In genomic region chr13:95106562-95106961, GRCh38 we compare ENCODE assay signal across 25 cellular contexts.
"Had no signal": no experiment of that assay in that cellular context is flagged by ENCODE, and none has a peak within 500 bp of the region (broad histone marks: within the 10 kb centered on the region; RNA-seq: fewer than 3 reads in every experiment).

No MANE protein-coding gene starts in this region.

- H3K9ac ChIP-seq: neural progenitor cell, parathyroid adenoma had no signal

- H3K4me3 Mint-ChIP-seq: activated CD8-positive, alpha-beta memory T cell treated with anti-CD3 and anti-CD28 coated beads, Interleukin-2, amount 10 ng/mL, durations not matched to agents 7 days and 5 days; activated CD8-positive, alpha-beta T cell treated with anti-CD3 and anti-CD28 coated beads, Interleukin-2, amount 10 ng/mL, durations not matched to agents 7 days and 5 days; activated T-cell treated with anti-CD3 and anti-CD28 coated beads, Interleukin-2, amount 50 U/mL, for 72 hours; natural killer cell; neural progenitor cell; WTC11 had no signal

- H3K4me1 Mint-ChIP-seq: natural killer cell, WTC11 had no signal

- H3K27ac Mint-ChIP-seq: activated CD8-positive, alpha-beta memory T cell treated with anti-CD3 and anti-CD28 coated beads, Interleukin-2, amount 10 ng/mL, durations not matched to agents 7 days and 5 days; activated CD8-positive, alpha-beta T cell treated with anti-CD3 and anti-CD28 coated beads, Interleukin-2, amount 10 ng/mL, durations not matched to agents 7 days and 5 days; activated naive CD4-positive, alpha-beta T cell treated with anti-CD3 and anti-CD28 coated beads, Interleukin-2, amount 50 U/mL, for 72 hours; activated T-cell treated with anti-CD3 and anti-CD28 coated beads, Interleukin-2, amount 50 U/mL, for 72 hours; natural killer cell; neural progenitor cell; WTC11 had no signal

- H3K79me2 ChIP-seq: parathyroid adenoma had no signal

- H3K4me2 ChIP-seq: neural progenitor cell had no signal

- H3K9me3 ChIP-seq: colonic mucosa, lower lobe of right lung, psoas muscle, tibial nerve had no signal

- H3K27me3 ChIP-seq: colonic mucosa, foreskin keratinocyte, left lung, neural progenitor cell, tibial nerve had no signal

- H3K4me1 ChIP-seq: colonic mucosa, foreskin keratinocyte, left lung, lower lobe of right lung, parathyroid adenoma, psoas muscle, tibial nerve had no signal

- H3K36me3 Mint-ChIP-seq: natural killer cell had no signal

- H2AFZ ChIP-seq: neural progenitor cell, parathyroid adenoma had no signal

- H3K4me3 ChIP-seq: colonic mucosa, left lung, lower lobe of right lung, neural progenitor cell, psoas muscle, tibial nerve had no signal

- H3K27me3 Mint-ChIP-seq: activated CD8-positive, alpha-beta memory T cell treated with anti-CD3 and anti-CD28 coated beads, Interleukin-2, amount 10 ng/mL, durations not matched to agents 7 days and 5 days had no signal

- H3K27ac ChIP-seq: colonic mucosa, foreskin keratinocyte, left lung, lower lobe of right lung, neural progenitor cell, parathyroid adenoma, psoas muscle, tibial nerve had no signal

- ATAC-seq: activated CD8-positive, alpha-beta memory T cell treated with anti-CD3 and anti-CD28 coated beads, Interleukin-2, amount 10 ng/mL, durations not matched to agents 7 days and 5 days; activated CD8-positive, alpha-beta T cell treated with anti-CD3 and anti-CD28 coated beads, Interleukin-2, amount 10 ng/mL, durations not matched to agents 7 days and 5 days; activated naive CD4-positive, alpha-beta T cell treated with anti-CD3 and anti-CD28 coated beads, Interleukin-2, amount 50 U/mL, for 72 hours; activated T-cell treated with anti-CD3 and anti-CD28 coated beads, Interleukin-2, amount 50 U/mL, for 72 hours; foreskin keratinocyte; left lung; lower lobe of right lung; natural killer cell; WTC11 had no signal

- H3K9me3 Mint-ChIP-seq: activated T-cell treated with anti-CD3 and anti-CD28 coated beads, Interleukin-2, amount 50 U/mL, for 72 hours had no signal

- DNase-seq: activated CD8-positive, alpha-beta memory T cell treated with anti-CD3 and anti-CD28 coated beads, Interleukin-2, amount 10 ng/mL, durations not matched to agents 7 days and 5 days; activated CD8-positive, alpha-beta T cell treated with anti-CD3 and anti-CD28 coated beads, Interleukin-2, amount 10 ng/mL, durations not matched to agents 7 days and 5 days; activated naive CD4-positive, alpha-beta T cell; activated T-cell treated with anti-CD3 and anti-CD28 coated beads for 4 hours; activated T-cell treated with anti-CD3 and anti-CD28 coated beads, Interleukin-2, amount 50 U/mL, for 72 hours; anterior cingulate cortex; colonic mucosa; effector CD8-positive, alpha-beta T cell; erythroblast; foreskin keratinocyte; left lung; lower lobe of right lung; mesenchymal stem cell; natural killer cell; occipital lobe; psoas muscle; stimulated activated CD4-positive, alpha-beta T cell treated with anti-CD3 and anti-CD28 coated beads, Interleukin-15, amount 100 ng/mL, for 24 hours; stimulated activated CD4-positive, alpha-beta T cell treated with anti-CD3 and anti-CD28 coated beads, Interleukin-2, amount 100 ng/mL, for 24 hours; stimulated activated naive CD4-positive, alpha-beta T cell treated with Interleukin-2 at 50 U/mL for 16 hours; T-helper 2 cell had no signal
